18 cellular contexts compared by ENCODE assay signal in the genomic region with DNA sequence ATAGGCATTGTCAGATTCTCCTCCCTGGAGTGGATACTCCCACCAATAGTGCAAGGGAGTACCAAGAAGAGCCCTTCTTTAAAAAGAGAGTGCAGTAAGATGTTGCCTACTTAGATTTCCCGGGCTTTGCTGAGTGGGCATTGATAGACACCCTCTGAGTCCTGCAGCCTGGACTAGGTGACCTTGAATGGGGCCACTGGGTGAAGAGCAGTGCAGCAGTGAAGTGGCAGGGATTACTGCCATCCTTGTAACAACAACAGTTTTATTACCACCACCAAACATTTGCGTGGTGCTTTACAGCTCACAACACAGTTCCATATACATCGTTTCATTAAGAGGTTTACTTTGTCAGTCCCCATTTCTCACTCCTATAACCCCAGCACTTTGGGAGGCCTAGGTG. TPM values are rescaled to one million over a fixed set of nuclear protein-coding genes. Genes with fewer than 3 reads are reported as not detected.
DNase-seq lines count a peak whose midpoint lies in the region; ATAC-seq, FAIRE-seq and TF ChIP-seq lines count a peak whose summit lies in the region.
"Had no signal": no experiment of that assay in that cellular context is flagged by ENCODE, and none has a peak within 500 bp of the region (broad histone marks: within the 10 kb centered on the region; RNA-seq: fewer than 3 reads in every experiment).

No MANE protein-coding gene starts in this region.

- no peaks in the 10 kb centered on the region for H4K20me1 ChIP-seq in HepG2 (ENCODE audit: insufficient read depth, low read length)

- H3K4me3 ChIP-seq in HepG2 (replicated peaks in 1 of 3; ENCODE audit: insufficient read depth in 1 of 3, low read depth in 2 of 3, low read length in 3 of 3) (no peak overlapping the region), right lobe of liver (no peak overlapping the region), esophagus muscularis mucosa (no peak overlapping the region), muscle layer of colon (ENCODE audit: low read depth in 1 of 2, low read length in 2 of 2) (no peak overlapping the region)
- H3K4me3 ChIP-seq: Peyer's patch had no signal

- no peaks in the 10 kb centered on the region for H3K79me2 ChIP-seq in HepG2 (ENCODE audit: insufficient read depth, low read length)

- H3K36me3 ChIP-seq in HepG2 (replicated peaks in 1 of 2; ENCODE audit: control insufficient read depth in 1 of 2, insufficient read depth in 2 of 2, low read length in 2 of 2): no peaks in the 10 kb centered on the region
- no peaks in the 10 kb centered on the region for H3K36me3 ChIP-seq in right lobe of liver
- H3K36me3 ChIP-seq in esophagus muscularis mucosa: no peaks in the 10 kb centered on the region
- H3K36me3 ChIP-seq in muscle layer of colon (ENCODE audit: insufficient read depth, low read length): peaks cover 3% of the 10 kb centered on the region

- no peak for FAIRE-seq in HepG2 (lab: Jason Lieb, UNC)

- H3K9me3 Mint-ChIP-seq in activated CD8-positive, alpha-beta T cell treated with anti-CD3 and anti-CD28 coated beads, Interleukin-2, amount 10 ng/mL, durations not matched to agents 7 days and 5 days (ENCODE audit: insufficient read depth): no peaks in the 10 kb centered on the region
- H3K9me3 Mint-ChIP-seq: activated naive CD4-positive, alpha-beta T cell treated with anti-CD3 and anti-CD28 coated beads, Interleukin-2, amount 50 U/mL, for 24 hours; CD4-positive, alpha-beta T cell had no signal

- CTCF ChIA-PET in HepG2 (lab: Yijun Ruan, JAX; ENCODE audit: low intra/inter-chr PET ratio, low total read pairs): no interaction called here
- CTCF ChIA-PET in activated CD8-positive, alpha-beta T cell treated with anti-CD3 and anti-CD28 coated beads, Interleukin-2, amount 10 ng/mL, durations not matched to agents 7 days and 5 days (lab: Charles Lee): interaction anchor here (1.0 kb wide), 1 partner anchor 9 kb away, joined by 3 read pairs; no protein-coding TSS in a partner anchor

- no peak overlapping the region for H3K27ac ChIP-seq in HepG2 (ENCODE audit: extremely low read length, insufficient read depth, low read length)
- H3K27ac ChIP-seq in right lobe of liver: no peak overlapping the region
- peak overlapping the region; percentile 68 to 77 (median 73) for H3K27ac ChIP-seq in esophagus muscularis mucosa (replicated peaks in 1 of 4)
- peak overlapping the region; percentile 21 for H3K27ac ChIP-seq in muscle layer of colon (ENCODE audit: low read depth, low read length)

- WGBS in HepG2 (ENCODE audit: low lambda C conversion rate): 81% methylated on average over 3 of the region's 3 CpGs
- WGBS in right lobe of liver (ENCODE audit: insufficient coverage, low coverage, low lambda C conversion rate, missing lambda C conversion rate): 95% methylated on average over 3 of the region's 3 CpGs
- WGBS in esophagus muscularis mucosa: 94% methylated on average over 3 of the region's 3 CpGs

- H3K9me3 ChIP-seq in HepG2 (ENCODE audit: low read length) (no peaks in the 10 kb centered on the region), right lobe of liver (no peaks in the 10 kb centered on the region), esophagus muscularis mucosa (no peaks in the 10 kb centered on the region), muscle layer of colon (ENCODE audit: low read length) (no peaks in the 10 kb centered on the region)
- H3K9me3 ChIP-seq: Peyer's patch had no signal

- intact Hi-C loops in HepG2 (cut with micrococcal nuclease; ENCODE audit: unreplicated experiment): loop anchor here (10.0 kb wide), 1 partner anchor 65 kb away; no protein-coding TSS in a partner anchor
- intact Hi-C loops in right lobe of liver (cut with DNase I): no loop called here
- intact Hi-C loops in esophagus muscularis mucosa (cut with DNase I): loop anchor here (10.0 kb wide), 1 partner anchor 65 kb away; no protein-coding TSS in a partner anchor

- no peak for TF ChIP-seq RAD21 in HepG2 (CRISPR knock-in tag; IDR thresholded peaks at IDR 0.05)

- H3K27ac Mint-ChIP-seq in activated CD8-positive, alpha-beta T cell treated with anti-CD3 and anti-CD28 coated beads, Interleukin-2, amount 10 ng/mL, durations not matched to agents 7 days and 5 days: no peak overlapping the region
- H3K27ac Mint-ChIP-seq: activated CD4-positive, alpha-beta T cell treated with anti-CD3 and anti-CD28 coated beads, Interleukin-2, amount 10 ng/mL, durations not matched to agents 7 days and 5 days; activated naive CD4-positive, alpha-beta T cell treated with anti-CD3 and anti-CD28 coated beads, Interleukin-2, amount 50 U/mL, for 24 hours; CD4-positive, alpha-beta T cell had no signal

- no peaks in the 10 kb centered on the region for H3K27me3 Mint-ChIP-seq in activated CD8-positive, alpha-beta T cell treated with anti-CD3 and anti-CD28 coated beads, Interleukin-2, amount 10 ng/mL, durations not matched to agents 7 days and 5 days (ENCODE audit: low read depth)
- H3K27me3 Mint-ChIP-seq: activated CD4-positive, alpha-beta T cell treated with anti-CD3 and anti-CD28 coated beads, Interleukin-2, amount 10 ng/mL, durations not matched to agents 7 days and 5 days; activated naive CD4-positive, alpha-beta T cell treated with anti-CD3 and anti-CD28 coated beads, Interleukin-2, amount 50 U/mL, for 24 hours; CD4-positive, alpha-beta T cell had no signal

- no peak overlapping the region for H2AFZ ChIP-seq in HepG2 (ENCODE audit: low read length)

- H3K4me1 Mint-ChIP-seq in activated CD8-positive, alpha-beta T cell treated with anti-CD3 and anti-CD28 coated beads, Interleukin-2, amount 10 ng/mL, durations not matched to agents 7 days and 5 days (ENCODE audit: low read depth): peaks cover 32% of the 10 kb centered on the region

- H3K9ac ChIP-seq in HepG2 (ENCODE audit: insufficient read depth, low read depth, low read length) (no peak overlapping the region), muscle layer of colon (ENCODE audit: low read length) (no peak overlapping the region)

- H3K4me1 ChIP-seq in HepG2 (ENCODE audit: insufficient read depth, low read length) (peaks cover 19% of the 10 kb centered on the region), right lobe of liver (no peaks in the 10 kb centered on the region), esophagus muscularis mucosa (peaks cover 48 to 86% (median 73%) of the 10 kb centered on the region in 4 donors), muscle layer of colon (ENCODE audit: insufficient read depth, low read length) (peaks cover 48% of the 10 kb centered on the region)

- no peak overlapping the region for H3K4me3 Mint-ChIP-seq in activated CD8-positive, alpha-beta T cell treated with anti-CD3 and anti-CD28 coated beads, Interleukin-2, amount 10 ng/mL, durations not matched to agents 7 days and 5 days
- H3K4me3 Mint-ChIP-seq: activated CD4-positive, alpha-beta T cell treated with anti-CD3 and anti-CD28 coated beads, Interleukin-2, amount 10 ng/mL, durations not matched to agents 7 days and 5 days; activated naive CD4-positive, alpha-beta T cell treated with anti-CD3 and anti-CD28 coated beads, Interleukin-2, amount 50 U/mL, for 24 hours; CD4-positive, alpha-beta T cell had no signal

- POLR2A ChIA-PET in HepG2 (lab: Yijun Ruan, JAX): no interaction called here
- POLR2A ChIA-PET in activated CD8-positive, alpha-beta T cell treated with anti-CD3 and anti-CD28 coated beads, Interleukin-2, amount 10 ng/mL, durations not matched to agents 7 days and 5 days (lab: Charles Lee): no interaction called here

- no peak overlapping the region for H3K4me2 ChIP-seq in HepG2 (ENCODE audit: low read depth, low read length)

- no peak for TF ChIP-seq EP300 in HepG2 (IDR thresholded peaks at IDR 0.05; ENCODE audit: low read depth in 2 of 2, low read length in 2 of 2)
- no peak for TF ChIP-seq EP300 in HepG2 (CRISPR knock-in tag; IDR thresholded peaks at IDR 0.05; ENCODE audit: borderline replicate concordance)
- TF ChIP-seq EP300 in esophagus muscularis mucosa (IDR thresholded peaks at IDR 0.05): no peak

- TF ChIP-seq POLR2A in HepG2 (IDR thresholded peaks at IDR 0.05; ENCODE audit: insufficient read depth in 1 of 2, low read depth in 2 of 2, low read length in 2 of 2): no peak
- no peak for TF ChIP-seq POLR2A in right lobe of liver (IDR thresholded peaks at IDR 0.05)
- no peak for TF ChIP-seq POLR2A in esophagus muscularis mucosa (IDR thresholded peaks at IDR 0.05; ENCODE audit: low read depth)

- in situ Hi-C loops in HepG2 (cut with HindIII; ENCODE audit: extremely low pct_ligation_motif_present, low pct_unique_long_range_greater_than_20kb): no loop called here

- DNase-seq in HepG2 (ENCODE audit: low spot score) (no peak), right lobe of liver (no peak), esophagus muscularis mucosa (ENCODE audit: extremely low spot score) (no peak), cortex of kidney (lab: John Stamatoyannopoulos, UW) (no peak), DMS153 (lab: John Stamatoyannopoulos, UW) (no peak)
- no peak for DNase-seq in activated CD8-positive, alpha-beta T cell treated with anti-CD3 and anti-CD28 coated beads, Interleukin-2, amount 10 ng/mL, durations not matched to agents 7 days and 5 days
- DNase-seq: activated CD4-positive, alpha-beta T cell treated with anti-CD3 and anti-CD28 coated beads, Interleukin-2, amount 10 ng/mL, durations not matched to agents 7 days and 5 days; activated T-cell treated with anti-CD3 and anti-CD28 coated beads for 4 hours; CD4-positive, alpha-beta T cell; DMS79 treated with DMSO at 0.1 percent for 48 hours; NCI-H1436; NCI-H2171; NCI-H748 treated with DMSO at 0.1 percent for 48 hours; Peyer's patch had no signal

- BruUV-seq in HepG2 (replicated peaks; lab: Mats Ljungman, UMichigan): no TSS peak

- peaks cover 8% of the 10 kb centered on the region for H3K36me3 Mint-ChIP-seq in activated CD8-positive, alpha-beta T cell treated with anti-CD3 and anti-CD28 coated beads, Interleukin-2, amount 10 ng/mL, durations not matched to agents 7 days and 5 days (ENCODE audit: low read depth)

- H3K27me3 ChIP-seq in HepG2 (ENCODE audit: control insufficient read depth in 1 of 2, insufficient read depth in 2 of 2, low read length in 2 of 2) (no peaks in the 10 kb centered on the region), right lobe of liver (no peaks in the 10 kb centered on the region), esophagus muscularis mucosa (no peaks in the 10 kb centered on the region), muscle layer of colon (ENCODE audit: control insufficient read depth in 1 of 2, insufficient read depth in 2 of 2, low read length in 2 of 2) (no peaks in the 10 kb centered on the region)
- H3K27me3 ChIP-seq: Peyer's patch had no signal

- TF ChIP-seq CTCF in HepG2 (CRISPR knock-in tag; IDR thresholded peaks at IDR 0.05) (no peak), right lobe of liver (IDR thresholded peaks at IDR 0.05) (no peak), esophagus muscularis mucosa (IDR thresholded peaks at IDR 0.05) (no peak)

- peak; percentile 41; the same call in 1 of the 3 replicates for ATAC-seq in HepG2
- no peak for ATAC-seq in right lobe of liver
- no peak for ATAC-seq in HG02623 (IDR thresholded peaks at IDR 0.05; ENCODE audit: unreplicated experiment)
- ATAC-seq in activated CD8-positive, alpha-beta T cell treated with anti-CD3 and anti-CD28 coated beads, Interleukin-2, amount 10 ng/mL, durations not matched to agents 7 days and 5 days: no peak
- ATAC-seq: esophagus mucosa had no signal

RNA-seq across cellular contexts. Expression of gene MICAL2, which starts 59.4 kb away (rescaled TPM):
- 1.1 and 1.4 TPM in 2 replicates for total RNA-seq in HepG2 (2016; rRNA removed; fragmentation: Illumina TruSeq; extraction: Trizol)
- total RNA-seq in HepG2 (2016; cell fraction: cytosol; rRNA removed; fragmentation: Illumina TruSeq; extraction: Trizol; ENCODE audit: low read depth): 0.18 and 0.51 TPM in 2 replicates
- 1.1 and 1.7 TPM in 2 replicates for total RNA-seq in HepG2 (2016; cell fraction: insoluble cytoplasmic fraction; rRNA removed; fragmentation: Illumina TruSeq; extraction: Trizol)
- total RNA-seq in HepG2 (2016; cell fraction: membrane; rRNA removed; fragmentation: Illumina TruSeq; extraction: Trizol): 1.1 and 1.3 TPM in 2 replicates
- 1.6 and 3.7 TPM in 2 replicates for total RNA-seq in HepG2 (2016; cell fraction: nucleus; rRNA removed; fragmentation: Illumina TruSeq; extraction: Trizol)
- 0.59 and 0.78 TPM in 2 replicates for polyA plus RNA-seq in HepG2 (2011; rRNA removed)
- 0.46 and 0.50 TPM in 2 replicates for polyA plus RNA-seq in HepG2 (2011; cell fraction: cytosol; rRNA removed)
- polyA plus RNA-seq in HepG2 (2011; cell fraction: nucleus; rRNA removed): 0.61 and 0.97 TPM in 2 replicates
- 0.48 and 1.6 TPM in 2 replicates for polyA plus RNA-seq in HepG2 (2012)
- 0.29 and 0.53 TPM in 2 replicates for polyA plus RNA-seq in HepG2 (2016; cell fraction: cytosol; fragmentation: Illumina TruSeq; extraction: Trizol; ENCODE audit: low read depth)
- polyA plus RNA-seq in HepG2 (2016; cell fraction: insoluble cytoplasmic fraction; fragmentation: Illumina TruSeq; extraction: Trizol; ENCODE audit: low read depth): 0.73 and 1.3 TPM in 2 replicates
- 0.34 and 0.39 TPM in 2 replicates for polyA plus RNA-seq in HepG2 (2016; cell fraction: membrane; fragmentation: Illumina TruSeq; extraction: Trizol; ENCODE audit: low read depth)
- 1.2 and 2.1 TPM in 2 replicates for polyA plus RNA-seq in HepG2 (2016; cell fraction: nucleus; fragmentation: Illumina TruSeq; extraction: Trizol; ENCODE audit: insufficient read depth, low read depth)
- polyA minus RNA-seq in HepG2 (2011; rRNA and poly(A)+ RNA removed; ENCODE audit: low replicate concordance): 1.6 and 8.6 TPM in 2 replicates
- 0.70 and 2.7 TPM in 2 replicates for polyA minus RNA-seq in HepG2 (2011; cell fraction: cytosol; rRNA and poly(A)+ RNA removed)
- polyA minus RNA-seq in HepG2 (2011; cell fraction: nucleus; rRNA and poly(A)+ RNA removed): 2.4 and 3.5 TPM in 2 replicates
- 10 to 100 TPM; 17.0 to 50.7 (median 35.9) TPM for total RNA-seq in right lobe of liver
- total RNA-seq in esophagus muscularis mucosa: 100 to 1,000 TPM; 195 to 499 (median 259) TPM
- 10 to 100 TPM; 34.9 to 37.5 TPM for total RNA-seq in activated CD8-positive, alpha-beta T cell treated with anti-CD3 and anti-CD28 coated beads, Interleukin-2, amount 10 ng/mL, durations not matched to agents 7 days and 5 days

Comparison
In these comparisons a context has a peak if more than half of its experiments do, and no peak if none do; other contexts are left out.
1. intact Hi-C loops: an anchor here in HepG2 (10.0 kb wide) and esophagus muscularis mucosa (10.0 kb wide); none called in right lobe of liver.
2. H3K27ac ChIP-seq: peak in esophagus muscularis mucosa (4 of 4) and muscle layer of colon (single experiment); none in HepG2 (single experiment) and right lobe of liver (0 of 3).